Comparison of ENCODE assay signal across 22 cellular contexts in genomic region chr3:156639414-156640023, GRCh38.
"Had no signal": no experiment of that assay in that cellular context is flagged by ENCODE, and none has a peak within 500 bp of the region (broad histone marks: within the 10 kb centered on the region; RNA-seq: fewer than 3 reads in every experiment).

No MANE protein-coding gene starts in this region.

- H3K27ac Mint-ChIP-seq: mesothelial cell of epicardium; naive B cell; naive thymus-derived CD8-positive, alpha-beta T cell had no signal

- H3K4me3 ChIP-seq: coronary artery, dorsolateral prefrontal cortex, esophagus squamous epithelium, gastrocnemius medialis, heart right ventricle, left lung, lower lobe of right lung, mucosa of descending colon had no signal

- H3K4me3 Mint-ChIP-seq: mesothelial cell of epicardium; naive B cell; naive thymus-derived CD8-positive, alpha-beta T cell had no signal

- ATAC-seq: gastrocnemius medialis; heart right ventricle; left cardiac atrium; left lung; left ventricle myocardium superior; lower lobe of right lung; mucosa of descending colon; naive thymus-derived CD8-positive, alpha-beta T cell had no signal

- H3K36me3 Mint-ChIP-seq: mesothelial cell of epicardium; naive B cell; naive thymus-derived CD8-positive, alpha-beta T cell had no signal

- H3K27me3 ChIP-seq: dorsolateral prefrontal cortex, gastrocnemius medialis, heart right ventricle, left lung had no signal

- H3K9me3 ChIP-seq: esophagus squamous epithelium, gastrocnemius medialis, heart right ventricle, left lung, lower lobe of right lung, mucosa of descending colon had no signal

- DNase-seq: dermis blood vessel endothelial cell; dorsolateral prefrontal cortex; effector CD4-positive, alpha-beta T cell; effector memory CD4-positive, alpha-beta T cell; esophagus squamous epithelium; foreskin fibroblast; foreskin melanocyte; gastrocnemius medialis; glutamatergic neuron; head of caudate nucleus; heart right ventricle; hippocampal formation; left cardiac atrium; left lung; left ventricle myocardium superior; lower lobe of right lung; mesenchymal stem cell; mucosa of descending colon; naive B cell; naive thymus-derived CD8-positive, alpha-beta T cell had no signal

- H3K9me3 Mint-ChIP-seq: mesothelial cell of epicardium; naive B cell; naive thymus-derived CD8-positive, alpha-beta T cell had no signal

- H3K27me3 Mint-ChIP-seq: naive B cell; naive thymus-derived CD8-positive, alpha-beta T cell had no signal

- H3K36me3 ChIP-seq: esophagus squamous epithelium, gastrocnemius medialis, heart right ventricle, left lung, lower lobe of right lung had no signal

- H3K27ac ChIP-seq: coronary artery, dorsolateral prefrontal cortex, esophagus squamous epithelium, gastrocnemius medialis, heart right ventricle, left lung, lower lobe of right lung had no signal
